ENCODE assay signal across 2 cellular contexts in genomic region chrX:750263-750662, GRCh38.
A peak's percentile ranks its signal among the peaks of the same experiment; 100 is the strongest.
TF ChIP-seq lines count a peak whose summit lies in the region.

No MANE protein-coding gene starts in this region.

TF ChIP-seq in HepG2, 621 proteins besides CTCF, POLR2A, EP300 and RAD21 (continued from another document):
- peak; percentile 67 for TF ChIP-seq ZBTB40 (IDR thresholded peaks at IDR 0.05)
- TF ChIP-seq ZBTB40 (CRISPR knock-in tag; IDR thresholded peaks at IDR 0.05) = peak; percentile 98

TF ChIP-seq in H1, 55 proteins besides CTCF, POLR2A, EP300 and RAD21 (continued from another document):
- no peak for TF ChIP-seq BRCA1 (IDR thresholded peaks at IDR 0.05; ENCODE audit: low read depth, low read length)
- TF ChIP-seq NANOG (IDR thresholded peaks at IDR 0.05; ENCODE audit: insufficient read depth, low read depth, low read length, poor library complexity, severe bottlenecking) = no peak
- TF ChIP-seq RNF2 (IDR thresholded peaks at IDR 0.05; ENCODE audit: borderline replicate concordance, low read depth, low read length, missing control alignments, poor library complexity, severe bottlenecking) = no peak
- no peak for TF ChIP-seq TEAD4 (IDR thresholded peaks at IDR 0.05; ENCODE audit: low read depth, low read length)
- TF ChIP-seq TBP (IDR thresholded peaks at IDR 0.05; ENCODE audit: low read depth, low read length) = no peak
- no peak for TF ChIP-seq MAFK (IDR thresholded peaks at IDR 0.05; ENCODE audit: low read depth, low read length)
